8 cellular contexts compared by ENCODE assay signal in the genomic region with DNA sequence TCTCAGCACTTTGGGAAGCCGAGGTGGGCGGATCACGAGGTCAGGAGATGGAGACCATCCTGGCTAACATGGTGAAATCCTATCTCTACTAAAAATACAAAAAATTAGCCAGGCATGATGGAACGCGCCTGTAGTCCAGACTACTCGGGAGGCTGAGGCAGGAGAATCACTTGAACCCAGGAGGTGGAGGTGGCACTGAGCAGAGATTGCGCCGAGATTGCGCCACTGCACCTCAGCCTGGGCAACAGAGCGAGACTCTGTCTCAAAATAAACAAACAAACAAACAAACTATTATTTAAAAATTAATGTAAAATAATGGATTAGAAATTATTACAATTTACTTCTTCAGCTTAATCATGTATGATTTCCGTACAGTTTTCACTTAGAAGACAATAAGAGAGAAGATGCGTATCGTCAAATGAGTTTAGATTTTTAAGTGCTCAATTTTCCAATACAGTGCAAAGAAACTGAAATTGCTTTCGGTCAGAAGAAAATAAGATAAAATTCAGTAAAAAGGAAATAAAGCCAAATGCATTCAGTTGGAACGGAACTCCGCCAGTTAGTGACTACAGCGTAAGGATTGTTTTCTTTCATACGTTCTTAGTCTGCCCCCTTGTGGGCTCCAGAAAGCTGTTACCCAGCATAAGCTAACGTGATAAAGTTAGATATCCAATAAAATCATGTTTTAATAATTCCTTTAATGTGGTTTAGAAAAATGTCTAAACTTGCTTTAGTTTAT. TPM values are rescaled to one million over a fixed set of nuclear protein-coding genes. Genes with fewer than 3 reads are reported as not detected.
DNase-seq lines count a peak whose midpoint lies in the region; ATAC-seq and TF ChIP-seq lines count a peak whose summit lies in the region.

No MANE protein-coding gene starts in this region.

- H3K27me3 ChIP-seq in CD8-positive, alpha-beta T cell (ENCODE audit: insufficient read depth, low read length) = no peaks in the 10 kb centered on the region

- no peaks in the 10 kb centered on the region for H3K36me3 ChIP-seq in CD8-positive, alpha-beta T cell (ENCODE audit: insufficient read depth, low read length)

- TF ChIP-seq CTCF in CD8-positive, alpha-beta T cell (IDR thresholded peaks at IDR 0.05) = peak; percentile 59

- H3K27ac Mint-ChIP-seq in CD8-positive, alpha-beta T cell = no peak overlapping the region
- H3K27ac Mint-ChIP-seq in activated naive CD4-positive, alpha-beta T cell treated with anti-CD3 and anti-CD28 coated beads, Interleukin-2, amount 50 U/mL, for 72 hours = no peak overlapping the region

- peaks cover 9% of the 10 kb centered on the region for H3K27me3 Mint-ChIP-seq in CD8-positive, alpha-beta T cell (ENCODE audit: low read depth)

- peak in 3 of 7 experiments; percentile 2 to 30 (median 27) for DNase-seq in CD8-positive, alpha-beta T cell
- peak; percentile 60 for DNase-seq in NCI-H524 treated with DMSO at 0.1 percent for 48 hours (lab: John Stamatoyannopoulos, UW)
- peak in 1 of 2 donors; percentile 32 for DNase-seq in activated naive CD4-positive, alpha-beta T cell treated with anti-CD3 and anti-CD28 coated beads, Interleukin-2, amount 50 U/mL, for 72 hours (ENCODE audit: low spot score in 2 of 2)
- DNase-seq in left cardiac atrium = peak; percentile 59
- peak; percentile 76 for DNase-seq in renal cortical epithelial cell (ENCODE audit: low read depth)
- DNase-seq in T-helper 9 cell = no peak

- no peaks in the 10 kb centered on the region for H3K4me1 Mint-ChIP-seq in CD8-positive, alpha-beta T cell (ENCODE audit: low read depth)

- H3K4me3 ChIP-seq in CD8-positive, alpha-beta T cell (ENCODE audit: low read depth, low read length) = no peak overlapping the region

- H3K4me3 Mint-ChIP-seq in CD8-positive, alpha-beta T cell = no peak overlapping the region

- H3K36me3 Mint-ChIP-seq in CD8-positive, alpha-beta T cell = no peaks in the 10 kb centered on the region
- no peaks in the 10 kb centered on the region for H3K36me3 Mint-ChIP-seq in activated naive CD4-positive, alpha-beta T cell treated with anti-CD3 and anti-CD28 coated beads, Interleukin-2, amount 50 U/mL, for 72 hours

- POLR2A ChIA-PET in CD8-positive, alpha-beta T cell (lab: Charles Lee) = no interaction called here

- H3K9me3 ChIP-seq in CD8-positive, alpha-beta T cell (ENCODE audit: low read length) = no peaks in the 10 kb centered on the region

- no peaks in the 10 kb centered on the region for H3K4me1 ChIP-seq in CD8-positive, alpha-beta T cell (ENCODE audit: insufficient read depth, low read length)

- intact Hi-C loops in CD8-positive, alpha-beta T cell (cut with DNase I, micrococcal nuclease) = loop anchor here (1.0 to 10.0 kb wide), 7 partner anchors 374 to 671 kb away; partner anchors contain the start of gene IGSF10 (in 1 of the 2)
- intact Hi-C loops in left cardiac atrium (cut with DNase I) = no loop called here

- H3K9me3 Mint-ChIP-seq in CD8-positive, alpha-beta T cell = no peaks in the 10 kb centered on the region
- H3K9me3 Mint-ChIP-seq in activated naive CD4-positive, alpha-beta T cell treated with anti-CD3 and anti-CD28 coated beads, Interleukin-2, amount 50 U/mL, for 72 hours = no peaks in the 10 kb centered on the region

- no peak overlapping the region for H3K27ac ChIP-seq in CD8-positive, alpha-beta T cell (ENCODE audit: low read depth, low read length)

- CTCF ChIA-PET in CD8-positive, alpha-beta T cell (lab: Charles Lee) = interaction anchor here (0.7 to 2.9 kb wide), 6 partner anchors 8 to 611 kb away, joined by 3 to 6 read pairs (median 4); no protein-coding TSS in a partner anchor

- ATAC-seq in CD8-positive, alpha-beta T cell = peak; percentile 49
- ATAC-seq in GM18868 (IDR thresholded peaks at IDR 0.05; ENCODE audit: unreplicated experiment) = peak; percentile 86
- ATAC-seq in HG03378 (IDR thresholded peaks at IDR 0.05; ENCODE audit: unreplicated experiment) = peak; percentile 77
- ATAC-seq in activated naive CD4-positive, alpha-beta T cell treated with anti-CD3 and anti-CD28 coated beads, Interleukin-2, amount 50 U/mL, for 72 hours = peak; percentile 56 to 76
- ATAC-seq in left cardiac atrium = peak; percentile 90 to 93

RNA-seq across cellular contexts. Expression of gene AADAC, which starts 24.8 kb away (rescaled TPM):
- total RNA-seq in CD8-positive, alpha-beta T cell = not detected
- total RNA-seq in activated naive CD4-positive, alpha-beta T cell treated with anti-CD3 and anti-CD28 coated beads, Interleukin-2, amount 50 U/mL, for 72 hours = not detected
- total RNA-seq in left cardiac atrium (1 to 10 TPM; 1.4 to 2.7 TPM), renal cortical epithelial cell (0.17 TPM in 1 of 2 replicates, not detected in the other)

RNA-seq across cellular contexts. Expression of gene SUCNR1, which starts 34.7 kb away (rescaled TPM):
- not detected for total RNA-seq in CD8-positive, alpha-beta T cell
- total RNA-seq in activated naive CD4-positive, alpha-beta T cell treated with anti-CD3 and anti-CD28 coated beads, Interleukin-2, amount 50 U/mL, for 72 hours = not detected
- total RNA-seq in left cardiac atrium (1 to 10 TPM in 1 of 2 donors, under 1 TPM in 1; 0.86 to 1.1 TPM), renal cortical epithelial cell (0.17 and 2.1 TPM in 2 replicates)

Comparison
In these comparisons a context has a peak if more than half of its experiments do, and no peak if none do; other contexts are left out.
1. intact Hi-C loops: an anchor here in CD8-positive, alpha-beta T cell (1.0 to 10.0 kb wide); none called in left cardiac atrium.